In the genomic region with DNA sequence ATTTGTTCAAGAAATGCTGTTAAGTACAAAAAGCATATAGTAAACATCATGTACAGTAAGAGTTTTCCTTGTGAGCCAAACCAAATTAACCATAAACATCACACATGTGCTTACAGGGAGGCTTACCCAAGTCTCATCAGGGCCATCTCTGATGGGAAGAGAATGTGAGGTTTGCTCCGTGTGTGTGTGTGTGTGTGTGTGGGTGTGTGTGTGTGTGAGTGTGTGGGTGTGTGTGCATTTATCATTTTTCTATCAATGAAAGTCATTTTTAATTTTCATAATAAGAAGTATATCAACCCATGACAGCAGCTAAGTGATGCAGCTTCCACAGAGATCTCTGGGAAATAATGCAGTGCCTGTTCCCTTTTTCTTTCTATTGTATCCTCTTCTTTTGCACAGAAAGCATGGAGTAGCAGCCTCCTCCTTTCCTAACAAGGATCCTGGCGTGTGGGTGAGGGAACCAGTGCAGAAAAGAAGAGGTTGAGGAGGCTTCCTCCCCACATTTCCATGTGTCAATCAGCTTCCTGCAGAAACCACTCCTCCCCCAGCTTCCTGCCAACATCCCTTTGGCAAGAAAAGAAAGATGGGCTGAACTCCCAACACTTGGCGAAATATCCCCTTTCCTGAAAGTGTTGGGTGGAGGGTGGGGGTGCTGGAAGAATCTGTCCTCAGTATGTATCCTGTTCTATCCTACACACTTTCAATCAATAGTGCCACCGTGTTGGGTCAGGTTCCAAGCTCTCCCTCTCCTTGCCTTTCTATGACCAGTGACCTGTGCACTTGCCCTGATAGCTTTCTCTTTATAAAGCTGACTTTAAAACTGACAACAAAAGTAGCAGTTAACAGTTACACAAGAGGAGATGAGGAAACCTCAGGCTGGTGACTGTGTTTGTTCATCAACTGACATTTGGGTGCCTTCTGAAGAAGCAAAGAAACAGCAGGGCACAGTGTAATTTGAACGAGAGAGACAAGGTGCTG, we compare ENCODE assay signal across 11 cellular contexts.
DNase-seq lines count a peak whose midpoint lies in the region; ATAC-seq and TF ChIP-seq lines count a peak whose summit lies in the region.
"Had no signal": no experiment of that assay in that cellular context is flagged by ENCODE, and none has a peak within 500 bp of the region (broad histone marks: within the 10 kb centered on the region; RNA-seq: fewer than 3 reads in every experiment).

No MANE protein-coding gene starts in this region.

- H2AFZ ChIP-seq in GM23338 = no peak overlapping the region
- peak overlapping the region; percentile 6 for H2AFZ ChIP-seq in neuronal stem cell (ENCODE audit: low read length)

- in situ Hi-C loops in ACHN (cut with HindIII; ENCODE audit: low pct_ligation_motif_present, low pct_unique_long_range_greater_than_20kb, low sequenced_read_pairs) = no loop called here

- H3K36me3 Mint-ChIP-seq in GM23338 (ENCODE audit: low read depth) = peaks cover 6% of the 10 kb centered on the region; the same call in 2 of the 3 replicates
- H3K36me3 Mint-ChIP-seq: stimulated activated effector memory CD8-positive, alpha-beta T cell treated with anti-CD3 and anti-CD28 coated beads, Interleukin-12 subunit alpha, Interleukin-12 subunit beta, amount 100 ng/mL, for 72 hours had no signal

- no peak overlapping the region for H4K91ac ChIP-seq in neuronal stem cell (ENCODE audit: low read depth, low read length, poor library complexity)

- TF ChIP-seq CTCF in GM23338 (conservative IDR thresholded peaks at IDR 0.05; ENCODE audit: low read depth in 2 of 2) = no peak

- no peaks in the 10 kb centered on the region for H4K20me1 ChIP-seq in GM23338 (replicated peaks; ENCODE audit: insufficient read depth)

- no peak overlapping the region for H3K27ac ChIP-seq in GM23338 (ENCODE audit: low read depth)
- no peak overlapping the region for H3K27ac ChIP-seq in neuronal stem cell (replicated peaks; ENCODE audit: low read length)

- H3K4me3 Mint-ChIP-seq in GM23338 = no peak overlapping the region; the same call in 2 of the 3 replicates
- H3K4me3 Mint-ChIP-seq: activated T-cell treated with anti-CD3 and anti-CD28 coated beads, Interleukin-2, amount 50 U/mL, for 24 hours; central memory CD8-positive, alpha-beta T cell; stimulated activated effector memory CD8-positive, alpha-beta T cell treated with anti-CD3 and anti-CD28 coated beads, Interleukin-12 subunit alpha, Interleukin-12 subunit beta, amount 100 ng/mL, for 72 hours had no signal

- H3K18ac ChIP-seq in neuronal stem cell (ENCODE audit: low read length) = no peak overlapping the region

- no peak overlapping the region for H2BK15ac ChIP-seq in neuronal stem cell (ENCODE audit: low read length)

- no peak overlapping the region for H3K27ac Mint-ChIP-seq in GM23338
- H3K27ac Mint-ChIP-seq: activated T-cell treated with anti-CD3 and anti-CD28 coated beads, Interleukin-2, amount 50 U/mL, for 24 hours; stimulated activated effector memory CD8-positive, alpha-beta T cell treated with anti-CD3 and anti-CD28 coated beads, Interleukin-12 subunit alpha, Interleukin-12 subunit beta, amount 100 ng/mL, for 72 hours had no signal

- H4K8ac ChIP-seq in neuronal stem cell (ENCODE audit: low read depth, low read length) = no peak overlapping the region

- H3K9me3 ChIP-seq in neuronal stem cell (replicated peaks in 1 of 2; ENCODE audit: control insufficient read depth in 2 of 2, insufficient read depth in 1 of 2, low read depth in 1 of 2, low read length in 2 of 2) = peaks cover 0 to 3% of the 10 kb centered on the region in 2 donors

- peaks cover 8% of the 10 kb centered on the region; the same call in 1 of the 2 replicates for H3K9me2 ChIP-seq in GM23338 (ENCODE audit: insufficient read depth)

- DNase-seq in GM23338 (ENCODE audit: low spot score) (peak; percentile 14), NCI-H69 (lab: John Stamatoyannopoulos, UW) (peak; percentile 26), erythroblast (lab: John Stamatoyannopoulos, UW) (peak; percentile 30 to 42), neuronal stem cell (ENCODE audit: low spot score) (no peak), midbrain (lab: John Stamatoyannopoulos, UW) (no peak), NCI-H187 (lab: John Stamatoyannopoulos, UW) (no peak), ACHN (no peak)
- DNase-seq in activated T-cell treated with anti-CD3 and anti-CD28 coated beads, Interleukin-2, amount 50 U/mL, for 48 hours = no peak
- DNase-seq: activated T-cell treated with anti-CD3 and anti-CD28 coated beads, Interleukin-2, amount 50 U/mL, for 24 hours had no signal

- no peak overlapping the region for H3K9ac ChIP-seq in neuronal stem cell (ENCODE audit: low read depth, low read length, poor library complexity)

- H3K27me3 ChIP-seq in GM23338 (ENCODE audit: insufficient read depth) (no peaks in the 10 kb centered on the region), neuronal stem cell (ENCODE audit: control insufficient read depth in 3 of 3, insufficient read depth in 3 of 3, low read depth in 1 of 3, low read length in 3 of 3) (no peaks in the 10 kb centered on the region)

- H2BK12ac ChIP-seq in neuronal stem cell (ENCODE audit: low read length) = no peak overlapping the region

- ATAC-seq in GM23338 = no peak; the same call in 2 of the 3 replicates
- ATAC-seq: stimulated activated effector memory CD8-positive, alpha-beta T cell treated with anti-CD3 and anti-CD28 coated beads, Interleukin-12 subunit alpha, Interleukin-12 subunit beta, amount 100 ng/mL, for 72 hours had no signal

- H3K4me2 ChIP-seq in GM23338 (peak overlapping the region; percentile 38; the same call in 1 of the 2 replicates), neuronal stem cell (ENCODE audit: insufficient read depth, low read length, poor library complexity, severe bottlenecking) (no peak overlapping the region)

- peaks cover 26% of the 10 kb centered on the region for H3K4me1 Mint-ChIP-seq in GM23338

- H3K79me1 ChIP-seq in neuronal stem cell (ENCODE audit: low read depth, low read length) = no peaks in the 10 kb centered on the region

- H3K14ac ChIP-seq in neuronal stem cell (ENCODE audit: low read length) = no peak overlapping the region

- no peaks in the 10 kb centered on the region; the same call in 2 of the 3 replicates for H3K9me3 Mint-ChIP-seq in GM23338
- H3K9me3 Mint-ChIP-seq: activated T-cell treated with anti-CD3 and anti-CD28 coated beads, Interleukin-2, amount 50 U/mL, for 24 hours; central memory CD8-positive, alpha-beta T cell; stimulated activated effector memory CD8-positive, alpha-beta T cell treated with anti-CD3 and anti-CD28 coated beads, Interleukin-12 subunit alpha, Interleukin-12 subunit beta, amount 100 ng/mL, for 72 hours had no signal

- H2AK5ac ChIP-seq in neuronal stem cell (ENCODE audit: low read depth, low read length) = no peak overlapping the region

- H2BK5ac ChIP-seq in neuronal stem cell (ENCODE audit: low read length) = no peak overlapping the region

- no peak overlapping the region for H3K4ac ChIP-seq in neuronal stem cell (ENCODE audit: low read length)

- no peaks in the 10 kb centered on the region for H3K79me2 ChIP-seq in GM23338 (replicated peaks; ENCODE audit: insufficient read depth)

- H3K4me1 ChIP-seq in GM23338 (ENCODE audit: insufficient read depth) (peaks cover 24% of the 10 kb centered on the region), neuronal stem cell (ENCODE audit: control insufficient read depth in 2 of 2, insufficient read depth in 1 of 2, low read depth in 1 of 2, low read length in 2 of 2) (peaks cover 9 to 16% of the 10 kb centered on the region in 2 donors)

- no CpG with 5 or more reads among the region's 5 CpGs for WGBS in neuronal stem cell (ENCODE audit: extremely low coverage in 2 of 2, insufficient read length in 2 of 2, insufficient replicate concordance in 1 of 2), 2 donors

- H3F3A ChIP-seq in GM23338 (replicated peaks; ENCODE audit: low read depth) = no peaks in the 10 kb centered on the region

- no peak overlapping the region for H3K23ac ChIP-seq in neuronal stem cell (ENCODE audit: low read depth, low read length, poor library complexity)

- H3K36me3 ChIP-seq in GM23338 (ENCODE audit: insufficient read depth) = no peaks in the 10 kb centered on the region
- H3K36me3 ChIP-seq in neuronal stem cell (replicated peaks in 1 of 2; ENCODE audit: control insufficient read depth in 2 of 2, insufficient read depth in 2 of 2, low read length in 2 of 2) = no peaks in the 10 kb centered on the region

- TF ChIP-seq POLR2A in erythroblast (IDR thresholded peaks at IDR 0.05; ENCODE audit: low read length) = no peak

- H3K4me3 ChIP-seq in GM23338 (no peak overlapping the region), neuronal stem cell (ENCODE audit: low read length in 2 of 2) (no peak overlapping the region)

- peaks cover 16% of the 10 kb centered on the region for H3K27me3 Mint-ChIP-seq in GM23338 (ENCODE audit: insufficient read depth, low read depth, poor library complexity)
- H3K27me3 Mint-ChIP-seq: central memory CD8-positive, alpha-beta T cell had no signal

- no peak overlapping the region for H2BK120ac ChIP-seq in neuronal stem cell (ENCODE audit: low read depth, low read length)

TF ChIP-seq in GM23338, 12 proteins besides CTCF, POLR2A, EP300 and RAD21 (continues in another document):
- no peak for TF ChIP-seq EZH2phosphoT487 (IDR thresholded peaks at IDR 0.05; ENCODE audit: unreplicated experiment)
- no peak for TF ChIP-seq EZH2 (IDR thresholded peaks at IDR 0.05; ENCODE audit: low read depth, unreplicated experiment)
- TF ChIP-seq POLR2AphosphoS5 (IDR thresholded peaks at IDR 0.05; ENCODE audit: low read depth) = no peak
- TF ChIP-seq ZNF331 (CRISPR knock-in tag; IDR thresholded peaks at IDR 0.05; ENCODE audit: low read depth) = no peak
- no peak for TF ChIP-seq CREB1 (CRISPR knock-in tag; IDR thresholded peaks at IDR 0.05; ENCODE audit: low read depth)

Comparison
In these comparisons a context has a peak if more than half of its experiments do, and no peak if none do; other contexts are left out.
1. DNase-seq: peak in GM23338 (single experiment), NCI-H69 (single experiment) and erythroblast (2 of 2); none in neuronal stem cell (single experiment), midbrain (single experiment), NCI-H187 (0 of 2), activated T-cell treated with anti-CD3 and anti-CD28 coated beads, Interleukin-2, amount 50 U/mL, for 48 hours (0 of 2) and ACHN (single experiment).